14 cellular contexts compared by ENCODE assay signal in genomic region chr11:57241311-57241972, GRCh38.
"Had no signal": no experiment of that assay in that cellular context is flagged by ENCODE, and none has a peak within 500 bp of the region (broad histone marks: within the 10 kb centered on the region; RNA-seq: fewer than 3 reads in every experiment).

No MANE protein-coding gene starts in this region.

- H3K4me1 ChIP-seq: adrenal gland, parathyroid adenoma, tibial artery had no signal

- H3K27ac ChIP-seq: adrenal gland, parathyroid adenoma, tibial artery had no signal

- H3K9ac ChIP-seq: parathyroid adenoma had no signal

- H3K4me3 ChIP-seq: adrenal gland, dorsolateral prefrontal cortex, tibial artery had no signal

- ATAC-seq: activated CD4-positive, alpha-beta T cell treated with anti-CD3 and anti-CD28 coated beads for 36 hours; activated CD8-positive, alpha-beta memory T cell treated with anti-CD3 and anti-CD28 coated beads, Interleukin-2, amount 10 ng/mL, durations not matched to agents 7 days and 5 days; esophagus mucosa; T-cell had no signal

- H3K36me3 ChIP-seq: adrenal gland, tibial artery had no signal

- H2AFZ ChIP-seq: parathyroid adenoma had no signal

- H3K79me2 ChIP-seq: parathyroid adenoma had no signal

- H3K9me3 ChIP-seq: adrenal gland, tibial artery had no signal

- DNase-seq: activated CD4-positive, alpha-beta memory T cell treated with anti-CD3 and anti-CD28 coated beads for 36 hours; activated CD4-positive, alpha-beta T cell treated with anti-CD3 and anti-CD28 coated beads for 36 hours; activated CD8-positive, alpha-beta memory T cell treated with anti-CD3 and anti-CD28 coated beads, Interleukin-2, amount 10 ng/mL, durations not matched to agents 7 days and 5 days; activated T-cell treated with anti-CD3 and anti-CD28 coated beads, Interleukin-2, amount 50 U/mL, for 1 hour; adrenal gland; dorsolateral prefrontal cortex; hippocampal formation; stimulated activated CD4-positive, alpha-beta T cell treated with anti-CD3 and anti-CD28 coated beads, Interleukin-4, amount 100 ng/mL, for 1 hour; stimulated activated naive CD4-positive, alpha-beta T cell; T-cell; T-helper 9 cell; tibial artery had no signal
